23 cellular contexts compared by ENCODE assay signal in the genomic region with DNA sequence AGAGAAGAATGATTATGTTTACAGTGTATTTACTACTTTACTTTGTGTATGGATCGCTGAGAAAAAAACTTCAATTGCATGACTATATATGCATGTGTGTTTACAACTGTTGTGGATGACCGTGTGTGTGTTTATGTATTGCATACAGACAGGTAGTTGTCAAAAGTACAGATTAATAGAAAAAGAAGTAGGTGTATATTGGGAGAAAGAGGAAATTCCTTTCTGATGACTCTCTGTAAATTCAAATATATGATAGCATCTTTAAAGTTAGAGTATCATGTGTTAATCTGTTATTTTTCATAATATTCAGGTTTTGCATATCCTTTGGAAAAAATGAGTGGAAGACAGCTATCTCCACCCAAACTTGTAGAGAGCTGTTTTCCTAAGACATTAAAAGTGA.
DNase-seq lines count a peak whose midpoint lies in the region; ATAC-seq, FAIRE-seq and TF ChIP-seq lines count a peak whose summit lies in the region.
"Had no signal": no experiment of that assay in that cellular context is flagged by ENCODE, and none has a peak within 500 bp of the region (broad histone marks: within the 10 kb centered on the region; RNA-seq: fewer than 3 reads in every experiment).

No MANE protein-coding gene starts in this region.

- CTCF ChIA-PET in PC-9 (lab: Charles Lee) (no interaction called here), endothelial cell of umbilical vein (lab: Charles Lee) (interaction anchor here (1.1 to 2.0 kb wide), 2 partner anchors 259 to 260 kb away, joined by 5 read pairs; no protein-coding TSS in a partner anchor), SK-N-SH (lab: Yijun Ruan, JAX) (no interaction called here)

- no peak for TF ChIP-seq RAD21 in SK-N-SH (IDR thresholded peaks at IDR 0.05; ENCODE audit: low read length)

- 0 out of 2 replicates have a peak, but pooled peaks cover 4% of the 10 kb centered on the region for H3K9me2 ChIP-seq in PC-9 (ENCODE audit: insufficient read depth)
- H3K9me2 ChIP-seq in SK-N-SH: no peaks in the 10 kb centered on the region

- H3K4me2 ChIP-seq in PC-9 (peak overlapping the region; percentile 59), endothelial cell of umbilical vein (ENCODE audit: insufficient read depth, low read length) (peak overlapping the region; percentile 76), skeletal muscle satellite cell (ENCODE audit: low read length) (peak overlapping the region; percentile 56), SK-N-SH (no peak overlapping the region)

- H4K20me1 ChIP-seq in PC-9 (ENCODE audit: insufficient read depth) (no peaks in the 10 kb centered on the region), endothelial cell of umbilical vein (replicated peaks; ENCODE audit: control insufficient read depth, extremely low read depth, insufficient read depth, low read length) (no peaks in the 10 kb centered on the region), SK-N-SH (ENCODE audit: insufficient read depth) (no peaks in the 10 kb centered on the region)

- no TSS peak for BruUV-seq in PC-9 (replicated peaks; lab: Mats Ljungman, UMichigan)
- BruUV-seq in endothelial cell of umbilical vein (replicated peaks; lab: Mats Ljungman, UMichigan): no TSS peak

- peak; percentile 50 for DNase-seq in ELR (ENCODE audit: low read depth)
- DNase-seq in PC-9: peak in 1 of 2 experiments; percentile 85
- peak; percentile 48 for DNase-seq in endothelial cell of umbilical vein (ENCODE audit: low read depth, low spot score)
- DNase-seq in NCI-H446 treated with DMSO at 0.1 percent for 48 hours (lab: John Stamatoyannopoulos, UW): no peak
- no peak for DNase-seq in SK-N-SH
- no peak for DNase-seq in cerebellum (ENCODE audit: low spot score)
- DNase-seq: activated CD8-positive, alpha-beta memory T cell treated with anti-CD3 and anti-CD28 coated beads, Interleukin-2, amount 50 U/mL, for 4 hours; activated gamma-delta T cell; COR-L47; foreskin fibroblast; hippocampal formation; MM.1S; natural killer cell; NCI-H146; NCI-H2171; NCI-H526 treated with DMSO at 0.1 percent for 48 hours; Right ventricle myocardium superior; stimulated activated CD4-positive, alpha-beta T cell treated with anti-CD3 and anti-CD28 coated beads, Interleukin-2, amount 100 ng/mL, for 24 hours; stimulated activated naive CD4-positive, alpha-beta T cell treated with Interleukin-2 at 50 U/mL for 16 hours; T-helper 1 cell; transverse colon had no signal

- H3F3A ChIP-seq in PC-9 (ENCODE audit: insufficient read depth, low read depth) (peaks cover 43% of the 10 kb centered on the region), SK-N-SH (replicated peaks; ENCODE audit: insufficient read depth) (no peaks in the 10 kb centered on the region)

- H3K27me3 ChIP-seq in PC-9 (ENCODE audit: insufficient read depth, low read depth) (no peaks in the 10 kb centered on the region), endothelial cell of umbilical vein (ENCODE audit: control insufficient read depth in 2 of 2, insufficient read depth in 2 of 2, low read length in 2 of 2) (no peaks in the 10 kb centered on the region), skeletal muscle satellite cell (ENCODE audit: control insufficient read depth, insufficient read depth, low read length) (no peaks in the 10 kb centered on the region), SK-N-SH (ENCODE audit: insufficient read depth) (peaks cover 3% of the 10 kb centered on the region)
- H3K27me3 ChIP-seq: transverse colon had no signal

- TF ChIP-seq EP300 in SK-N-SH (IDR thresholded peaks at IDR 0.05; ENCODE audit: borderline replicate concordance in 1 of 2, low read depth in 1 of 2, low read length in 1 of 2): no peak

- H3K4me1 ChIP-seq in PC-9 (replicated peaks; ENCODE audit: insufficient read depth) (peaks cover 83% of the 10 kb centered on the region), endothelial cell of umbilical vein (ENCODE audit: control insufficient read depth, extremely low read depth, insufficient read depth, low read length) (peaks cover 52% of the 10 kb centered on the region), skeletal muscle satellite cell (ENCODE audit: control insufficient read depth, insufficient read depth, low read length) (peaks cover 33% of the 10 kb centered on the region), SK-N-SH (ENCODE audit: control insufficient read depth in 1 of 2, insufficient read depth in 2 of 2, low read depth in 1 of 2, low read length in 1 of 2) (peaks cover 0 to 5% of the 10 kb centered on the region in 2 experiments; a peak in 1 of 4 replicates)

- H3K27ac ChIP-seq in PC-9: peak overlapping the region; percentile 97
- peak overlapping the region; percentile 88 for H3K27ac ChIP-seq in endothelial cell of umbilical vein (ENCODE audit: insufficient read depth, low read depth, low read length)
- no peak overlapping the region for H3K27ac ChIP-seq in SK-N-SH (ENCODE audit: low read depth in 2 of 2, low read length in 1 of 2)
- H3K27ac ChIP-seq: transverse colon had no signal

- POLR2A ChIA-PET in PC-9 (lab: Charles Lee; ENCODE audit: unreplicated experiment) (no interaction called here), endothelial cell of umbilical vein (lab: Charles Lee) (no interaction called here), SK-N-SH (lab: Yijun Ruan, JAX) (no interaction called here)

- no peaks in the 10 kb centered on the region for H3K36me3 ChIP-seq in PC-9 (ENCODE audit: low read depth)
- H3K36me3 ChIP-seq in endothelial cell of umbilical vein (ENCODE audit: control insufficient read depth in 2 of 2, extremely low read depth in 1 of 2, insufficient read depth in 2 of 2, low read length in 2 of 2): no peaks in the 10 kb centered on the region
- no peaks in the 10 kb centered on the region for H3K36me3 ChIP-seq in skeletal muscle satellite cell (ENCODE audit: insufficient read depth, low read length)
- no peaks in the 10 kb centered on the region for H3K36me3 ChIP-seq in SK-N-SH (replicated peaks in 1 of 2; ENCODE audit: control insufficient read depth in 1 of 2, insufficient read depth in 2 of 2, low read length in 1 of 2)
- H3K36me3 ChIP-seq: transverse colon had no signal

- no peaks in the 10 kb centered on the region for H3K9me1 ChIP-seq in endothelial cell of umbilical vein (replicated peaks; ENCODE audit: control insufficient read depth, extremely low read depth, insufficient read depth, low read length)

- TF ChIP-seq CTCF in PC-9 (conservative IDR thresholded peaks at IDR 0.05) (no peak), endothelial cell of umbilical vein (IDR thresholded peaks at IDR 0.05; ENCODE audit: extremely low read depth in 1 of 2, insufficient read depth in 1 of 2, low read depth in 1 of 2, low read length in 2 of 2) (no peak), SK-N-SH (IDR thresholded peaks at IDR 0.05) (no peak)

- dilution Hi-C loops in endothelial cell of umbilical vein (cut with MboI; ENCODE audit: extremely low pct_ligation_motif_present, low sequenced_read_pairs): no loop called here

- ATAC-seq in GM19397 (IDR thresholded peaks at IDR 0.05; ENCODE audit: unreplicated experiment): no peak

- intact Hi-C loops in PC-9 (cut with micrococcal nuclease; ENCODE audit: unreplicated experiment) (no loop called here), endothelial cell of umbilical vein (cut with micrococcal nuclease) (loop anchor here (1.0 to 10.0 kb wide), 5 partner anchors 33 to 400 kb away; a partner anchor contains a TSS)

- H3K4me3 ChIP-seq in PC-9 (0 out of 2 replicates have a peak overlapping the region, but pooled peaks have one; percentile 11), endothelial cell of umbilical vein (replicated peaks in 1 of 3; ENCODE audit: insufficient read depth in 1 of 3, low read depth in 1 of 3, low read length in 3 of 3) (no peak overlapping the region), skeletal muscle satellite cell (ENCODE audit: low read length) (no peak overlapping the region), SK-N-SH (ENCODE audit: low read depth in 2 of 2, low read length in 1 of 2) (no peak overlapping the region)
- H3K4me3 ChIP-seq: transverse colon had no signal

- H3K9me3 ChIP-seq in PC-9 (ENCODE audit: insufficient read depth, low read depth) (peaks cover 17% of the 10 kb centered on the region; the same call in 1 of the 2 replicates), endothelial cell of umbilical vein (replicated peaks; ENCODE audit: control insufficient read depth, insufficient read depth, low read length) (no peaks in the 10 kb centered on the region), skeletal muscle satellite cell (replicated peaks; ENCODE audit: low read length) (no peaks in the 10 kb centered on the region), SK-N-SH (no peaks in the 10 kb centered on the region)
- H3K9me3 ChIP-seq: transverse colon had no signal

- H2AFZ ChIP-seq in PC-9: no peak overlapping the region
- H2AFZ ChIP-seq in endothelial cell of umbilical vein (ENCODE audit: low read depth, low read length): no peak overlapping the region
- no peak overlapping the region for H2AFZ ChIP-seq in SK-N-SH (ENCODE audit: low read depth)

- H3K9ac ChIP-seq in endothelial cell of umbilical vein (replicated peaks; ENCODE audit: extremely low read depth, insufficient read depth, low read length) (peak overlapping the region; percentile 50), skeletal muscle satellite cell (ENCODE audit: low read depth, low read length) (peak overlapping the region; percentile 46), SK-N-SH (no peak overlapping the region)

- FAIRE-seq in endothelial cell of umbilical vein (lab: Jason Lieb, UNC): no peak

- TF ChIP-seq POLR2A in endothelial cell of umbilical vein (IDR thresholded peaks at IDR 0.05; ENCODE audit: low read depth, low read length): no peak

- WGBS in SK-N-SH (ENCODE audit: low lambda C conversion rate): 10% methylated on average over 2 of the region's 2 CpGs

- H3K79me2 ChIP-seq in PC-9 (ENCODE audit: low read depth) (no peaks in the 10 kb centered on the region), endothelial cell of umbilical vein (ENCODE audit: control insufficient read depth, insufficient read depth, low read length) (no peaks in the 10 kb centered on the region), SK-N-SH (ENCODE audit: insufficient read depth) (no peaks in the 10 kb centered on the region)

TF ChIP-seq in endothelial cell of umbilical vein, 7 proteins besides CTCF, POLR2A, EP300 and RAD21 (continues in another document):
- TF ChIP-seq, protein P1, sequence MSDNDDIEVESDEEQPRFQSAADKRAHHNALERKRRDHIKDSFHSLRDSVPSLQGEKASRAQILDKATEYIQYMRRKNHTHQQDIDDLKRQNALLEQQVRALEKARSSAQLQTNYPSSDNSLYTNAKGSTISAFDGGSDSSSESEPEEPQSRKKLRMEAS (IDR thresholded peaks at IDR 0.05; ENCODE audit: insufficient read depth, insufficient read length): no peak
- TF ChIP-seq MYC (IDR thresholded peaks at IDR 0.05; ENCODE audit: low read depth, low read length) (no peak), EZH2 (IDR thresholded peaks at IDR 0.05; ENCODE audit: borderline replicate concordance, low read depth, low read length, severe bottlenecking) (no peak)

TF ChIP-seq in SK-N-SH, 30 proteins besides CTCF, POLR2A, EP300 and RAD21:
- TF ChIP-seq NFIC (IDR thresholded peaks at IDR 0.05; ENCODE audit: borderline replicate concordance): no peak

Comparison
In these comparisons a context has a peak if more than half of its experiments do, and no peak if none do; other contexts are left out.
1. DNase-seq: peak in ELR (single experiment) and endothelial cell of umbilical vein (single experiment); none in NCI-H446 treated with DMSO at 0.1 percent for 48 hours (single experiment), SK-N-SH (single experiment) and cerebellum (single experiment).
2. H3K27ac ChIP-seq: peak in PC-9 (single experiment) and endothelial cell of umbilical vein (single experiment); none in SK-N-SH (0 of 2).